14 cellular contexts compared by ENCODE assay signal in genomic region chr15:89578146-89578545, GRCh38. TPM values are rescaled to one million over a fixed set of nuclear protein-coding genes. Genes with fewer than 3 reads are reported as not detected.
DNase-seq lines count a peak whose midpoint lies in the region; ATAC-seq, FAIRE-seq and TF ChIP-seq lines count a peak whose summit lies in the region.
"Had no signal": no experiment of that assay in that cellular context is flagged by ENCODE, and none has a peak within 500 bp of the region (broad histone marks: within the 10 kb centered on the region; RNA-seq: fewer than 3 reads in every experiment).

No MANE protein-coding gene starts in this region.

- H3K79me2 ChIP-seq in SU-DHL-6 (ENCODE audit: insufficient read depth, low read length): peaks cover 73% of the 10 kb centered on the region
- H3K79me2 ChIP-seq in hepatocyte: peaks cover 57% of the 10 kb centered on the region

- peaks cover 12% of the 10 kb centered on the region for H3K4me1 ChIP-seq in A673 (ENCODE audit: insufficient read depth, low read length, poor library complexity, severe bottlenecking)
- H3K4me1 ChIP-seq in hepatocyte (ENCODE audit: insufficient read depth): no peaks in the 10 kb centered on the region
- peaks cover 9 to 16% (median 10%) of the 10 kb centered on the region in 4 donors for H3K4me1 ChIP-seq in esophagus muscularis mucosa

- no peaks in the 10 kb centered on the region for H3F3A ChIP-seq in SU-DHL-6 (ENCODE audit: insufficient read depth)

- H4K20me1 ChIP-seq in SU-DHL-6 (ENCODE audit: low read depth, low read length) (peaks cover 11% of the 10 kb centered on the region; the same call in 1 of the 2 replicates), hepatocyte (ENCODE audit: insufficient read depth, poor library complexity, severe bottlenecking) (no peaks in the 10 kb centered on the region)

- H3K9ac ChIP-seq in SU-DHL-6 (ENCODE audit: low read length): peak overlapping the region; percentile 48

- TF ChIP-seq CTCF in A673 (conservative IDR thresholded peaks at IDR 0.05; ENCODE audit: low read depth, low read length) (no peak), GM12865 (IDR thresholded peaks at IDR 0.05; ENCODE audit: insufficient read depth, low read depth, low read length, missing control alignments) (no peak), SU-DHL-6 (IDR thresholded peaks at IDR 0.05; ENCODE audit: insufficient read depth, low read length, poor library complexity, severe bottlenecking) (no peak), hepatocyte (IDR thresholded peaks at IDR 0.05; ENCODE audit: poor library complexity) (no peak), esophagus muscularis mucosa (IDR thresholded peaks at IDR 0.05) (no peak)

- H3K27me3 ChIP-seq in A673 (replicated peaks; ENCODE audit: insufficient read depth, low read depth, low read length, poor library complexity) (no peaks in the 10 kb centered on the region), SU-DHL-6 (ENCODE audit: low read length) (no peaks in the 10 kb centered on the region), hepatocyte (no peaks in the 10 kb centered on the region), esophagus muscularis mucosa (peaks cover 0 to 15% (median 0%) of the 10 kb centered on the region in 4 donors)
- H3K27me3 ChIP-seq: heart right ventricle had no signal

- WGBS in hepatocyte (ENCODE audit: low lambda C conversion rate, missing lambda C conversion rate): 63% methylated on average over 2 of the region's 2 CpGs
- 86% methylated on average over 2 of the region's 2 CpGs for WGBS in esophagus muscularis mucosa

- FAIRE-seq in frontal cortex (lab: Jason Lieb, UNC): no peak

- H3K4me3 ChIP-seq in A673 (ENCODE audit: low read depth, low read length, poor library complexity, severe bottlenecking) (peak overlapping the region; percentile 82), GM12865 (ENCODE audit: low read depth, low read length) (peak overlapping the region; percentile 76), SU-DHL-6 (ENCODE audit: insufficient read depth, low read length, poor library complexity, severe bottlenecking) (peak overlapping the region; percentile 42), hepatocyte (no peak overlapping the region), esophagus muscularis mucosa (no peak overlapping the region)
- H3K4me3 ChIP-seq: heart right ventricle had no signal

- BruUV-seq in A673 (replicated peaks; lab: Mats Ljungman, UMichigan): no TSS peak

- H3K4me2 ChIP-seq in SU-DHL-6 (ENCODE audit: low read depth, low read length, poor library complexity, severe bottlenecking) (peak overlapping the region; percentile 92), hepatocyte (peak overlapping the region; percentile 60)

- no peaks in the 10 kb centered on the region for H3K9me2 ChIP-seq in SU-DHL-6 (replicated peaks; ENCODE audit: insufficient read depth, low read length)
- no peaks in the 10 kb centered on the region for H3K9me2 ChIP-seq in hepatocyte (replicated peaks; ENCODE audit: insufficient read depth)

- H3K27ac ChIP-seq in A673 (ENCODE audit: low read depth, low read length, poor library complexity, severe bottlenecking) (peak overlapping the region; percentile 35), SU-DHL-6 (ENCODE audit: low read depth, low read length) (no peak overlapping the region), hepatocyte (no peak overlapping the region), esophagus muscularis mucosa (replicated peaks in 1 of 4) (no peak overlapping the region)
- H3K27ac ChIP-seq: heart right ventricle had no signal

- no peak for TF ChIP-seq POLR2A in esophagus muscularis mucosa (IDR thresholded peaks at IDR 0.05; ENCODE audit: low read depth)

- CTCF ChIA-PET in A673 (lab: Charles Lee): no interaction called here

- peaks cover 44% of the 10 kb centered on the region for H3K36me3 ChIP-seq in A673 (ENCODE audit: insufficient read depth, low read length, poor library complexity, severe bottlenecking)
- peaks cover 14% of the 10 kb centered on the region for H3K36me3 ChIP-seq in SU-DHL-6 (ENCODE audit: low read length)
- H3K36me3 ChIP-seq in hepatocyte (replicated peaks; ENCODE audit: insufficient read depth, low read depth): no peaks in the 10 kb centered on the region
- H3K36me3 ChIP-seq in esophagus muscularis mucosa: no peaks in the 10 kb centered on the region

- intact Hi-C loops in A673 (cut with micrococcal nuclease; ENCODE audit: unreplicated experiment) (loop anchor here (5.0 kb wide), 2 partner anchors 34 to 241 kb away; no protein-coding TSS in a partner anchor), esophagus muscularis mucosa (cut with DNase I) (no loop called here)

- ATAC-seq in HG03469 (IDR thresholded peaks at IDR 0.05; ENCODE audit: unreplicated experiment) (no peak), HG03342 (IDR thresholded peaks at IDR 0.05; ENCODE audit: unreplicated experiment) (no peak)
- ATAC-seq: CD8-positive, alpha-beta T cell; heart right ventricle had no signal

- H2AFZ ChIP-seq in SU-DHL-6 (ENCODE audit: low read depth, low read length, severe bottlenecking) (no peak overlapping the region), hepatocyte (peak overlapping the region; percentile 36)

- no peak for TF ChIP-seq EP300 in esophagus muscularis mucosa (IDR thresholded peaks at IDR 0.05)

- DNase-seq in A673 (ENCODE audit: low spot score): no peak
- no peak for DNase-seq in GM12865 (ENCODE audit: low read depth)
- no peak for DNase-seq in hepatocyte (ENCODE audit: low spot score)
- DNase-seq in frontal cortex (ENCODE audit: low spot score in 2 of 2): no peak
- DNase-seq in esophagus muscularis mucosa (ENCODE audit: extremely low spot score): no peak
- DNase-seq: CD8-positive, alpha-beta T cell; heart right ventricle; KG1; NCI-H510A; stimulated activated CD4-positive, alpha-beta T cell treated with anti-CD3 and anti-CD28 coated beads, Interleukin-2, amount 100 ng/mL, for 24 hours; substantia nigra had no signal

- POLR2A ChIA-PET in A673 (lab: Charles Lee; ENCODE audit: low non-redundant PET): no interaction called here

- no peaks in the 10 kb centered on the region for H3K9me3 ChIP-seq in A673 (ENCODE audit: low read depth, low read length, poor library complexity, severe bottlenecking)
- no peaks in the 10 kb centered on the region for H3K9me3 ChIP-seq in SU-DHL-6 (ENCODE audit: insufficient read depth, low read length)
- no peaks in the 10 kb centered on the region for H3K9me3 ChIP-seq in hepatocyte (ENCODE audit: low read depth)
- H3K9me3 ChIP-seq in esophagus muscularis mucosa: no peaks in the 10 kb centered on the region
- H3K9me3 ChIP-seq: heart right ventricle had no signal

RNA-seq across cellular contexts. Expression of gene TICRR, which starts 2.9 kb away (rescaled TPM):
- total RNA-seq in A673 (2021) (55.7 and 56.5 TPM in 2 replicates), hepatocyte (1.3 and 2.3 TPM in 2 replicates), frontal cortex (1.2 TPM), esophagus muscularis mucosa (under 1 TPM in 3 of 4 donors, not detected in 1; under 0.01 to 0.29 (median 0.06) TPM)
- 0.47 and 0.91 TPM in 2 replicates for polyA plus RNA-seq in hepatocyte

Comparison
In these comparisons a context has a peak if more than half of its experiments do, and no peak if none do; other contexts are left out.
1. H3K4me3 ChIP-seq: peak in A673 (single experiment), GM12865 (single experiment) and SU-DHL-6 (single experiment); none in hepatocyte (single experiment) and esophagus muscularis mucosa (0 of 4).
2. RNA of gene TICRR, which starts 2.9 kb away (total RNA-seq): 55.7 to 56.5 TPM in A673; 1.3 to 2.3 TPM in hepatocyte, 1.2 TPM in frontal cortex (single experiment) and under 0.01 to 0.29 TPM in esophagus muscularis mucosa; every median in the first group is over 10 times any median in the second.